In genomic region chr2:218015831-218016521, GRCh38 we compare ENCODE assay signal across 33 cellular contexts. TPM values are rescaled to one million over a fixed set of nuclear protein-coding genes. Genes with fewer than 3 reads are reported as not detected.
A peak's percentile ranks its signal among the peaks of the same experiment; 100 is the strongest.
DNase-seq lines count a peak whose midpoint lies in the region; ATAC-seq and TF ChIP-seq lines count a peak whose summit lies in the region.
"Had no signal": no experiment of that assay in that cellular context is flagged by ENCODE, and none has a peak within 500 bp of the region (broad histone marks: within the 10 kb centered on the region; RNA-seq: fewer than 3 reads in every experiment).

No MANE protein-coding gene starts in this region.

- H3K36me3 ChIP-seq in BE2C (no peaks in the 10 kb centered on the region), SK-N-MC (ENCODE audit: insufficient read depth, low read length) (no peaks in the 10 kb centered on the region), ectodermal cell (ENCODE audit: control insufficient read depth, insufficient read depth, low read length) (no peaks in the 10 kb centered on the region), neural progenitor cell (no peaks in the 10 kb centered on the region)
- H3K36me3 ChIP-seq: esophagus squamous epithelium, gastroesophageal sphincter, thyroid gland had no signal

- H3K4me3 ChIP-seq in BE2C (ENCODE audit: low read depth, low read length) (peak overlapping the region; percentile 5; the same call in 1 of the 2 replicates), SK-N-MC (peak overlapping the region; percentile 61), ectodermal cell (ENCODE audit: insufficient read depth, low read depth, low read length) (no peak overlapping the region), neural progenitor cell (no peak overlapping the region)
- H3K4me3 ChIP-seq: esophagus squamous epithelium, gastroesophageal sphincter, thyroid gland had no signal

- no peaks in the 10 kb centered on the region for H3K79me2 ChIP-seq in neural progenitor cell (ENCODE audit: low read depth)

- H3K4me3 Mint-ChIP-seq in neural progenitor cell (no peak overlapping the region), CD14-positive monocyte (peak overlapping the region in 1 of 2 donors; percentile 47)
- H3K4me3 Mint-ChIP-seq: activated CD8-positive, alpha-beta T cell treated with anti-CD3 and anti-CD28 coated beads, Interleukin-2, amount 10 ng/mL, durations not matched to agents 7 days and 5 days; activated naive CD4-positive, alpha-beta T cell treated with anti-CD3 and anti-CD28 coated beads, Interleukin-2, amount 10 ng/mL, durations not matched to agents 7 days and 5 days; CD8-positive, alpha-beta T cell; effector memory CD8-positive, alpha-beta T cell; IgD-negative memory B cell; memory B cell; naive thymus-derived CD8-positive, alpha-beta T cell; stimulated activated naive B cell treated with anti-CD40 and anti-IgM and Interleukin-4, amounts not matched to agents 10 μg/mL and 1 μg/mL and 100 μg/mL, for 72 hours; T-cell had no signal

- peaks cover 9% of the 10 kb centered on the region for H3K27me3 Mint-ChIP-seq in neural progenitor cell (ENCODE audit: insufficient read depth, low read depth)
- H3K27me3 Mint-ChIP-seq in CD14-positive monocyte (ENCODE audit: low read depth in 3 of 3) = peaks cover 7 to 15% (median 13%) of the 10 kb centered on the region in 3 donors

- H3K9ac ChIP-seq in SK-N-MC (ENCODE audit: insufficient read length) = no peak overlapping the region
- H3K9ac ChIP-seq in neural progenitor cell = no peak overlapping the region

- H3K27me3 ChIP-seq in BE2C (no peaks in the 10 kb centered on the region), ectodermal cell (ENCODE audit: control insufficient read depth, insufficient read depth, low read length, poor library complexity, severe bottlenecking) (peaks cover 12% of the 10 kb centered on the region), neural progenitor cell (peaks cover 20% of the 10 kb centered on the region)
- H3K27me3 ChIP-seq: thyroid gland had no signal

- peak overlapping the region; percentile 68 for H3K4me2 ChIP-seq in neural progenitor cell

- peaks cover 15% of the 10 kb centered on the region for H3F3A ChIP-seq in neural progenitor cell (ENCODE audit: low read depth)

- no peak overlapping the region for H2AFZ ChIP-seq in neural progenitor cell (replicated peaks)

- DNase-seq in BE2C (peak; percentile 89), SK-N-MC (ENCODE audit: low read depth, low spot score) (no peak), neural progenitor cell (ENCODE audit: low spot score) (peak; percentile 61), NCI-H2196 (lab: John Stamatoyannopoulos, UW; ENCODE audit: unreplicated experiment) (no peak), CD14-positive monocyte (ENCODE audit: low spot score) (no peak)
- no peak for DNase-seq in activated CD8-positive, alpha-beta memory T cell treated with anti-CD3 and anti-CD28 coated beads for 24 hours
- DNase-seq: activated CD4-positive, alpha-beta T cell treated with anti-CD3 and anti-CD28 coated beads for 1 hour; activated CD8-positive, alpha-beta T cell treated with anti-CD3 and anti-CD28 coated beads, Interleukin-2, amount 10 ng/mL, durations not matched to agents 7 days and 5 days; activated naive CD4-positive, alpha-beta T cell treated with anti-CD3 and anti-CD28 coated beads, Interleukin-2, amount 10 ng/mL, durations not matched to agents 7 days and 5 days; activated T-cell treated with anti-CD3 and anti-CD28 coated beads, Interleukin-2, amount 50 U/mL, for 1 hour; CD8-positive, alpha-beta T cell; cerebellar nuclear complex; DMS153; effector memory CD8-positive, alpha-beta T cell; esophagus squamous epithelium; HCEC 1CT; kidney glomerular epithelial cell; naive thymus-derived CD8-positive, alpha-beta T cell; NCI-H1105; NCI-H2107; NCI-H526; stimulated activated CD4-positive, alpha-beta T cell treated with anti-CD3 and anti-CD28 coated beads, Interleukin-2, amount 100 ng/mL, for 24 hours; stimulated activated naive B cell treated with anti-CD40 and anti-IgM and Interleukin-4, amounts not matched to agents 10 μg/mL and 1 μg/mL and 100 μg/mL, for 72 hours; T-cell; thyroid gland had no signal

- no peaks in the 10 kb centered on the region for H4K20me1 ChIP-seq in neural progenitor cell (ENCODE audit: low read depth)

- intact Hi-C loops in CD14-positive monocyte (cut with micrococcal nuclease) = loop anchor here in 1 of 2 donors (10.0 kb wide), 1 partner anchor 49 kb away; the partner anchor contains the start of gene RUFY4

- H3K36me3 Mint-ChIP-seq in neural progenitor cell (no peaks in the 10 kb centered on the region), CD14-positive monocyte (peaks cover 0 to 7% of the 10 kb centered on the region in 2 donors)
- H3K36me3 Mint-ChIP-seq: activated naive CD4-positive, alpha-beta T cell treated with anti-CD3 and anti-CD28 coated beads, Interleukin-2, amount 10 ng/mL, durations not matched to agents 7 days and 5 days; CD8-positive, alpha-beta T cell; IgD-negative memory B cell; memory B cell; naive thymus-derived CD8-positive, alpha-beta T cell; stimulated activated naive B cell treated with anti-CD40 and anti-IgM and Interleukin-4, amounts not matched to agents 10 μg/mL and 1 μg/mL and 100 μg/mL, for 72 hours; T-cell had no signal

- no peak for TF ChIP-seq CTCF in BE2C (IDR thresholded peaks at IDR 0.05; ENCODE audit: low read depth, low read length)
- TF ChIP-seq CTCF in neural progenitor cell (IDR thresholded peaks at IDR 0.05) = no peak
- no peak for TF ChIP-seq CTCF in CD14-positive monocyte (IDR thresholded peaks at IDR 0.05)

- H3K9me3 ChIP-seq in BE2C (no peaks in the 10 kb centered on the region), SK-N-MC (ENCODE audit: low read depth, low read length) (no peaks in the 10 kb centered on the region), ectodermal cell (ENCODE audit: control insufficient read depth, low read length) (no peaks in the 10 kb centered on the region), neural progenitor cell (ENCODE audit: low read depth) (no peaks in the 10 kb centered on the region)
- H3K9me3 ChIP-seq: esophagus squamous epithelium, gastroesophageal sphincter, thyroid gland had no signal

- WGBS in ectodermal cell, 2 experiments = 51 to 60% methylated on average over 5 of the region's 7 CpGs

- H3K27ac ChIP-seq in SK-N-MC (peak overlapping the region; percentile 99), ectodermal cell (ENCODE audit: insufficient read depth, low read depth, low read length, poor library complexity, severe bottlenecking) (peak overlapping the region; percentile 36), neural progenitor cell (no peak overlapping the region)
- H3K27ac ChIP-seq: esophagus squamous epithelium had no signal

- ATAC-seq in GM19452 (IDR thresholded peaks at IDR 0.05; ENCODE audit: unreplicated experiment) = no peak
- ATAC-seq: activated CD8-positive, alpha-beta T cell treated with anti-CD3 and anti-CD28 coated beads, Interleukin-2, amount 10 ng/mL, durations not matched to agents 7 days and 5 days; CD8-positive, alpha-beta T cell; effector memory CD8-positive, alpha-beta T cell; gastroesophageal sphincter; naive thymus-derived CD8-positive, alpha-beta T cell; stimulated activated naive B cell treated with anti-CD40 and anti-IgM and Interleukin-4, amounts not matched to agents 10 μg/mL and 1 μg/mL and 100 μg/mL, for 72 hours; T-cell had no signal

- H3K27ac Mint-ChIP-seq in neural progenitor cell = peak overlapping the region; percentile 62
- peak overlapping the region in 1 of 7 donors; percentile 16 for H3K27ac Mint-ChIP-seq in CD14-positive monocyte
- H3K27ac Mint-ChIP-seq: activated CD8-positive, alpha-beta T cell treated with anti-CD3 and anti-CD28 coated beads, Interleukin-2, amount 10 ng/mL, durations not matched to agents 7 days and 5 days; activated naive CD4-positive, alpha-beta T cell treated with anti-CD3 and anti-CD28 coated beads, Interleukin-2, amount 10 ng/mL, durations not matched to agents 7 days and 5 days; CD8-positive, alpha-beta T cell; IgD-negative memory B cell; memory B cell; progenitor cell of endocrine pancreas; stimulated activated naive B cell treated with anti-CD40 and anti-IgM and Interleukin-4, amounts not matched to agents 10 μg/mL and 1 μg/mL and 100 μg/mL, for 72 hours; T-cell had no signal

- H3K9me3 Mint-ChIP-seq in neural progenitor cell (no peaks in the 10 kb centered on the region), CD14-positive monocyte (peaks cover 0 to 2% (median 0%) of the 10 kb centered on the region in 7 donors)
- H3K9me3 Mint-ChIP-seq: activated naive CD4-positive, alpha-beta T cell treated with anti-CD3 and anti-CD28 coated beads, Interleukin-2, amount 10 ng/mL, durations not matched to agents 7 days and 5 days; CD8-positive, alpha-beta T cell; effector memory CD8-positive, alpha-beta T cell; IgD-negative memory B cell; memory B cell; naive thymus-derived CD8-positive, alpha-beta T cell; stimulated activated naive B cell treated with anti-CD40 and anti-IgM and Interleukin-4, amounts not matched to agents 10 μg/mL and 1 μg/mL and 100 μg/mL, for 72 hours; T-cell had no signal

- H3K4me1 Mint-ChIP-seq in neural progenitor cell = peaks cover 58% of the 10 kb centered on the region
- peaks cover 56% of the 10 kb centered on the region for H3K4me1 Mint-ChIP-seq in CD14-positive monocyte

- H3K4me1 ChIP-seq in BE2C = peaks cover 61% of the 10 kb centered on the region
- H3K4me1 ChIP-seq in ectodermal cell (ENCODE audit: control insufficient read depth, insufficient read depth, low read length) = peaks cover 28% of the 10 kb centered on the region
- H3K4me1 ChIP-seq in neural progenitor cell = peaks cover 24% of the 10 kb centered on the region

RNA-seq across cellular contexts. Expression of gene TNS1, which starts 13.2 kb away (rescaled TPM):
- polyA plus RNA-seq in BE2C (2012; ENCODE audit: insufficient read depth, insufficient read length, low read depth) = 65.0 TPM
- 3.6 TPM for polyA plus RNA-seq in ectodermal cell (2013, experiment 1 of 4)
- polyA plus RNA-seq in ectodermal cell (2013, experiment 2 of 4) = 4.3 TPM
- polyA plus RNA-seq in ectodermal cell (2013, experiment 3 of 4) = 3.5 TPM
- 3.1 TPM for polyA plus RNA-seq in ectodermal cell (2013, experiment 4 of 4)
- total RNA-seq in neural progenitor cell (ENCODE audit: low replicate concordance) = 0.24 and 2.3 TPM in 2 replicates
- 1 to 10 TPM in 1 of 2 donors, under 1 TPM in 1; 0.26 to 1.6 TPM for polyA plus RNA-seq in CD14-positive monocyte
- total RNA-seq: CD8-positive, alpha-beta T cell had no signal
- polyA plus RNA-seq: IgD-negative memory B cell; naive thymus-derived CD8-positive, alpha-beta T cell had no signal

RNA-seq across cellular contexts. Expression of gene RUFY4, which starts 53.1 kb away (rescaled TPM):
- polyA plus RNA-seq in BE2C (2012; ENCODE audit: insufficient read depth, insufficient read length, low read depth) = not detected
- polyA plus RNA-seq in ectodermal cell (2013, experiment 1 of 4) = not detected
- polyA plus RNA-seq in ectodermal cell (2013, experiment 2 of 4) = not detected
- polyA plus RNA-seq in ectodermal cell (2013, experiment 3 of 4) = not detected
- 0.12 TPM for polyA plus RNA-seq in ectodermal cell (2013, experiment 4 of 4)
- total RNA-seq in neural progenitor cell (ENCODE audit: low replicate concordance) = not detected in 2 replicates
- under 1 TPM; 0.65 to 0.68 TPM for polyA plus RNA-seq in CD14-positive monocyte
- total RNA-seq: esophagus squamous epithelium, gastroesophageal sphincter, progenitor cell of endocrine pancreas, skeletal muscle tissue, thyroid gland had no signal
- polyA plus RNA-seq: aorta had no signal

Comparison
In these comparisons a context has a peak if more than half of its experiments do, and no peak if none do; other contexts are left out.
1. DNase-seq: peak in BE2C (single experiment) and neural progenitor cell (single experiment); none in SK-N-MC (single experiment), NCI-H2196 (single experiment), activated CD8-positive, alpha-beta memory T cell treated with anti-CD3 and anti-CD28 coated beads for 24 hours (single experiment) and CD14-positive monocyte (single experiment).
2. H3K4me3 ChIP-seq: peak in BE2C (single experiment) and SK-N-MC (single experiment); none in ectodermal cell (single experiment) and neural progenitor cell (single experiment).